Comparison of ENCODE assay signal across 10 cellular contexts in genomic region chrX:17459008-17459407, GRCh38.
DNase-seq lines count a peak whose midpoint lies in the region; ATAC-seq and TF ChIP-seq lines count a peak whose summit lies in the region.
"Had no signal": no experiment of that assay in that cellular context is flagged by ENCODE, and none has a peak within 500 bp of the region (broad histone marks: within the 10 kb centered on the region; RNA-seq: fewer than 3 reads in every experiment).

No MANE protein-coding gene starts in this region.

- CTCF ChIA-PET in IMR-90 (lab: Yijun Ruan, JAX), result interaction anchor here (1.9 kb wide), 1 partner anchor 9 kb away, joined by 5 read pairs; no protein-coding TSS in a partner anchor
- CTCF ChIA-PET in activated CD4-positive, alpha-beta memory T cell treated with anti-CD3 and anti-CD28 coated beads, Interleukin-2, amount 10 ng/mL, durations not matched to agents 7 days and 5 days (lab: Charles Lee), result no interaction called here

- no peaks in the 10 kb centered on the region for H4K20me1 ChIP-seq in IMR-90 (ENCODE audit: insufficient read depth, low read length)

- H2BK15ac ChIP-seq in IMR-90 (ENCODE audit: low read depth, low read length), result no peak overlapping the region

- H3K4me3 ChIP-seq in IMR-90 (ENCODE audit: insufficient read depth, low read depth, low read length), result no peak overlapping the region
- no peak overlapping the region for H3K4me3 ChIP-seq in testis

- H3K9ac ChIP-seq in IMR-90 (ENCODE audit: low read depth, low read length), result no peak overlapping the region

- no peak overlapping the region for H3K56ac ChIP-seq in IMR-90 (ENCODE audit: extremely low read depth, insufficient read depth, low read length)

- TF ChIP-seq RAD21 in IMR-90 (IDR thresholded peaks at IDR 0.05; ENCODE audit: low read length), result no peak

- H3K4ac ChIP-seq in IMR-90 (ENCODE audit: low read depth, low read length), result no peak overlapping the region

- H3K36me3 Mint-ChIP-seq in activated CD4-positive, alpha-beta memory T cell treated with anti-CD3 and anti-CD28 coated beads, Interleukin-2, amount 10 ng/mL, durations not matched to agents 7 days and 5 days (ENCODE audit: low read depth), result no peaks in the 10 kb centered on the region

- no peak overlapping the region for H3K4me2 ChIP-seq in IMR-90 (ENCODE audit: low read depth, low read length)

- H2BK5ac ChIP-seq in IMR-90 (ENCODE audit: low read depth, low read length, poor library complexity, severe bottlenecking), result no peak overlapping the region

- H2BK120ac ChIP-seq in IMR-90 (ENCODE audit: low read depth, low read length), result no peak overlapping the region

- in situ Hi-C loops in IMR-90 (cut with MboI; ENCODE audit: low sequenced_read_pairs), result no loop called here

- H3K9me3 Mint-ChIP-seq in activated CD4-positive, alpha-beta memory T cell treated with anti-CD3 and anti-CD28 coated beads, Interleukin-2, amount 10 ng/mL, durations not matched to agents 7 days and 5 days, result no peaks in the 10 kb centered on the region

- no TSS peak for BruUV-seq in IMR-90 (replicated peaks; lab: Mats Ljungman, UMichigan)

- H3K27ac ChIP-seq in IMR-90 (ENCODE audit: insufficient read depth, low read length), result no peak overlapping the region
- peak overlapping the region; percentile 69 for H3K27ac ChIP-seq in foreskin keratinocyte
- no peak overlapping the region for H3K27ac ChIP-seq in testis

- H3K4me3 Mint-ChIP-seq in activated CD4-positive, alpha-beta memory T cell treated with anti-CD3 and anti-CD28 coated beads, Interleukin-2, amount 10 ng/mL, durations not matched to agents 7 days and 5 days, result no peak overlapping the region

- H3K18ac ChIP-seq in IMR-90 (ENCODE audit: low read depth, low read length), result no peak overlapping the region

- no peak overlapping the region for H4K91ac ChIP-seq in IMR-90 (ENCODE audit: insufficient read depth, low read depth, low read length)

- H2AFZ ChIP-seq in IMR-90 (replicated peaks; ENCODE audit: low read length, poor library complexity), result no peak overlapping the region

- H3K36me3 ChIP-seq in IMR-90 (ENCODE audit: control insufficient read depth, insufficient read depth, low read length), result no peaks in the 10 kb centered on the region
- H3K36me3 ChIP-seq in testis (ENCODE audit: low read depth, missing control alignments), result no peaks in the 10 kb centered on the region

- H3K9me3 ChIP-seq in IMR-90 (ENCODE audit: control insufficient read depth, insufficient read depth, low read length) (no peaks in the 10 kb centered on the region), testis (no peaks in the 10 kb centered on the region)

- ATAC-seq in IMR-90 (ENCODE audit: low read depth) (peak; percentile 75), foreskin keratinocyte (peak; percentile 21), HG03378 (IDR thresholded peaks at IDR 0.05; ENCODE audit: unreplicated experiment) (no peak)

- H3K23ac ChIP-seq in IMR-90 (ENCODE audit: low read depth, low read length), result no peak overlapping the region

- no peak overlapping the region for H3K27ac Mint-ChIP-seq in activated CD4-positive, alpha-beta memory T cell treated with anti-CD3 and anti-CD28 coated beads, Interleukin-2, amount 10 ng/mL, durations not matched to agents 7 days and 5 days

- no peaks in the 10 kb centered on the region for H3K79me1 ChIP-seq in IMR-90 (ENCODE audit: low read depth in 1 of 2, low read length in 2 of 2)

- no peaks in the 10 kb centered on the region for H3K27me3 Mint-ChIP-seq in activated CD4-positive, alpha-beta memory T cell treated with anti-CD3 and anti-CD28 coated beads, Interleukin-2, amount 10 ng/mL, durations not matched to agents 7 days and 5 days

- H2AK9ac ChIP-seq in IMR-90 (replicated peaks; ENCODE audit: low read depth, low read length, poor library complexity), result no peak overlapping the region

- TF ChIP-seq POLR2A in IMR-90 (IDR thresholded peaks at IDR 0.05; ENCODE audit: low read depth, low read length) (no peak), testis (IDR thresholded peaks at IDR 0.05) (no peak)

- H3K27me3 ChIP-seq in IMR-90 (ENCODE audit: control insufficient read depth, insufficient read depth, low read length) (peaks cover 2% of the 10 kb centered on the region), foreskin keratinocyte (no peaks in the 10 kb centered on the region), testis (no peaks in the 10 kb centered on the region)

- TF ChIP-seq CTCF in IMR-90 (conservative IDR thresholded peaks at IDR 0.05; ENCODE audit: low read depth, low read length) (no peak), foreskin keratinocyte (conservative IDR thresholded peaks at IDR 0.05) (no peak), testis (IDR thresholded peaks at IDR 0.05) (no peak)

- WGBS in IMR-90 (ENCODE audit: extremely low coverage in 2 of 2, insufficient read length in 1 of 2), 2 experiments, result no CpG with 5 or more reads among the region's 4 CpGs
- WGBS in testis, 2 donors, result 56 to 79% methylated on average over 2 to 4 of the region's 4 CpGs

- DNase-seq in IMR-90 (peak; percentile 61), NCI-H748 (lab: John Stamatoyannopoulos, UW; ENCODE audit: unreplicated experiment) (peak; percentile 72), foreskin keratinocyte (peak; percentile 37 to 40), testis (peak; percentile 21), ecto neural progenitor cell (ENCODE audit: low spot score) (no peak)
- no peak for DNase-seq in activated CD4-positive, alpha-beta memory T cell treated with anti-CD3 and anti-CD28 coated beads, Interleukin-2, amount 10 ng/mL, durations not matched to agents 7 days and 5 days
- DNase-seq: amniotic stem cell, glutamatergic neuron, SHP77 had no signal

- H2AK5ac ChIP-seq in IMR-90 (ENCODE audit: low read depth, low read length), result no peak overlapping the region

- POLR2A ChIA-PET in IMR-90 (lab: Charles Lee; ENCODE audit: unreplicated experiment), result no interaction called here
- POLR2A ChIA-PET in activated CD4-positive, alpha-beta memory T cell treated with anti-CD3 and anti-CD28 coated beads, Interleukin-2, amount 10 ng/mL, durations not matched to agents 7 days and 5 days (lab: Charles Lee), result no interaction called here

- no peak overlapping the region for H4K8ac ChIP-seq in IMR-90 (ENCODE audit: low read depth in 2 of 2, low read length in 2 of 2)

- H3K4me1 Mint-ChIP-seq in activated CD4-positive, alpha-beta memory T cell treated with anti-CD3 and anti-CD28 coated beads, Interleukin-2, amount 10 ng/mL, durations not matched to agents 7 days and 5 days, result no peaks in the 10 kb centered on the region

- H2BK20ac ChIP-seq in IMR-90 (ENCODE audit: low read depth, low read length), result no peak overlapping the region

- dilution Hi-C loops in IMR-90 (cut with HindIII; ENCODE audit: low sequenced_read_pairs, unreplicated experiment), result no loop called here

- intact Hi-C loops in IMR-90 (cut with micrococcal nuclease) (no loop called here), testis (cut with DNase I; ENCODE audit: low total_unique reads) (no loop called here)

- H3K14ac ChIP-seq in IMR-90 (replicated peaks; ENCODE audit: low read depth, low read length), result no peak overlapping the region

- H4K5ac ChIP-seq in IMR-90 (ENCODE audit: low read depth, low read length), result no peak overlapping the region

- H3K9me1 ChIP-seq in IMR-90 (ENCODE audit: insufficient read depth, low read length), result no peaks in the 10 kb centered on the region

- H3K4me1 ChIP-seq in IMR-90 (ENCODE audit: control insufficient read depth, insufficient read depth, low read length) (no peaks in the 10 kb centered on the region; the same call in 1 of the 2 replicates), foreskin keratinocyte (peaks cover 11% of the 10 kb centered on the region), testis (no peaks in the 10 kb centered on the region)

TF ChIP-seq in IMR-90, 13 proteins besides CTCF, POLR2A, EP300 and RAD21:
- peak; percentile 42; the same call in 1 of the 2 replicates for TF ChIP-seq CEBPB (IDR thresholded peaks at IDR 0.05; ENCODE audit: low read depth, low read length)
- TF ChIP-seq RFX5 (IDR thresholded peaks at IDR 0.05; ENCODE audit: low read depth, low read length), result no peak

Comparison
In these comparisons a context has a peak if more than half of its experiments do, and no peak if none do; other contexts are left out.
1. DNase-seq: peak in IMR-90 (single experiment), NCI-H748 (single experiment), foreskin keratinocyte (2 of 2) and testis (single experiment); none in ecto neural progenitor cell (single experiment) and activated CD4-positive, alpha-beta memory T cell treated with anti-CD3 and anti-CD28 coated beads, Interleukin-2, amount 10 ng/mL, durations not matched to agents 7 days and 5 days (single experiment).